Comparison of ENCODE assay signal across 31 cellular contexts in the genomic region with DNA sequence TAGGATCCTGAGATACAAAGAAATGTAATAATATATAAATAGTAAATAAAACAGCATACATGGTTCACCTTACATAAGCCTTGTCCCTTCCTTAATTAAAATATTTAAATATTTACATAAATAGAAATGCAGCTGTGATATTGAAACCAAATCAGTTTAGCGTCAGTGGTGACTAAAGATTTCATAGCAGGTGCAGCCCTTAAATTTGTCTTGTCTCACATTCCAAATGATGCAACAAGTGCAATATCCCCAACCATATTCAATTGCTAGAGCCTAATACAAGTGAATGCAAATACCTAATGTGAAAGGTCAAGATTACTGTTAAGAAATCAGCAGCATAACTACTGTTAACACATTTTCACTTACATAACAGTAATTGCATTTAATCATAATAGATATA.
"Had no signal": no experiment of that assay in that cellular context is flagged by ENCODE, and none has a peak within 500 bp of the region (broad histone marks: within the 10 kb centered on the region; RNA-seq: fewer than 3 reads in every experiment).

No MANE protein-coding gene starts in this region.

- H3K4me3 ChIP-seq: adrenal gland, body of pancreas, breast epithelium had no signal

- DNase-seq: activated B cell treated with CpG ODN at 0.5 μM for 24 hours; activated CD4-positive, alpha-beta memory T cell treated with anti-CD3 and anti-CD28 coated beads for 36 hours; activated CD4-positive, alpha-beta T cell treated with anti-CD3 and anti-CD28 coated beads for 4 hours; activated CD4-positive, alpha-beta T cell treated with anti-CD3 and anti-CD28 coated beads, Interleukin-2, amount 10 ng/mL, durations not matched to agents 24 days and 14 days; activated CD4-positive, alpha-beta T cell treated with anti-CD3 and anti-CD28 coated beads, Interleukin-2, amount 50 U/mL, for 1 hour; activated CD4-positive, alpha-beta T cell treated with anti-CD3 and anti-CD28 coated beads, Interleukin-2, amount 50 U/mL, for 4 hours; activated CD4-positive, CD25-positive, alpha-beta regulatory T cell treated with anti-CD3 and anti-CD28 coated beads, Interleukin-2, amount 50 U/mL, for 72 hours; activated CD8-positive, alpha-beta memory T cell treated with anti-CD3 and anti-CD28 coated beads, Interleukin-2, amount 50 U/mL, for 4 hours; activated CD8-positive, alpha-beta T cell treated with anti-CD3 and anti-CD28 coated beads for 36 hours; activated effector memory CD4-positive, alpha-beta T cell treated with anti-CD3 and anti-CD28 coated beads, Interleukin-2, amount 50 U/mL, for 16 hours; activated gamma-delta T cell treated with Interleukin-2 at 50 U/mL for 16 hours; activated naive CD4-positive, alpha-beta T cell; activated naive CD4-positive, alpha-beta T cell treated with anti-CD3 and anti-CD28 coated beads for 36 hours; activated naive CD4-positive, alpha-beta T cell treated with anti-CD3 and anti-CD28 coated beads, Interleukin-2, amount 50 U/mL, for 16 hours; activated naive CD8-positive, alpha-beta T cell treated with anti-CD3 and anti-CD28 coated beads for 36 hours; activated T-cell treated with anti-CD3 and anti-CD28 coated beads for 4 hours; activated T-cell treated with anti-CD3 and anti-CD28 coated beads, Interleukin-2, amount 50 U/mL, for 1 hour; activated T-cell treated with anti-CD3 and anti-CD28 coated beads, Interleukin-2, amount 50 U/mL, for 4 hours; activated T-cell treated with anti-CD3 and anti-CD28 coated beads, Interleukin-2, amount 50 U/mL, for 72 hours; adrenal gland; amniotic stem cell; aorta; body of pancreas; brain microvascular endothelial cell; central memory CD4-positive, alpha-beta T cell; T-helper 2 cell; T-helper 9 cell had no signal

- H3K9me3 ChIP-seq: adrenal gland, body of pancreas, breast epithelium had no signal

- H3K27ac ChIP-seq: adrenal gland, body of pancreas, brain microvascular endothelial cell, breast epithelium, VCaP had no signal

- H3K27me3 ChIP-seq: adrenal gland, body of pancreas, brain microvascular endothelial cell, breast epithelium had no signal

- H3K4me1 ChIP-seq: adrenal gland, body of pancreas, breast epithelium had no signal

- H3K36me3 ChIP-seq: adrenal gland, brain microvascular endothelial cell, breast epithelium had no signal

- ATAC-seq: activated CD8-positive, alpha-beta T cell treated with anti-CD3 and anti-CD28 coated beads for 36 hours; activated naive CD4-positive, alpha-beta T cell treated with anti-CD3 and anti-CD28 coated beads, Interleukin-2, amount 50 U/mL, for 72 hours; activated T-cell treated with anti-CD3 and anti-CD28 coated beads, Interleukin-2, amount 50 U/mL, for 4 hours; activated T-cell treated with anti-CD3 and anti-CD28 coated beads, Interleukin-2, amount 50 U/mL, for 72 hours; activated T-helper 17 cell treated with anti-CD3 and anti-CD28 coated beads, Interleukin-2, amount 50 U/mL, for 72 hours; body of pancreas had no signal
